1 cellular context compared by ENCODE assay signal in genomic region chr16:1983544-1984346, GRCh38.
TF ChIP-seq lines count a peak whose summit lies in the region.

Gene GFER, plus strand, starts transcription at chr16:1984193. Its CDS starts 26 bp downstream, at chr16:1984219.

TF ChIP-seq in GM12878, 131 proteins besides CTCF, POLR2A, EP300 and RAD21 (continued from another document and continues in another):
- TF ChIP-seq, protein P1, sequence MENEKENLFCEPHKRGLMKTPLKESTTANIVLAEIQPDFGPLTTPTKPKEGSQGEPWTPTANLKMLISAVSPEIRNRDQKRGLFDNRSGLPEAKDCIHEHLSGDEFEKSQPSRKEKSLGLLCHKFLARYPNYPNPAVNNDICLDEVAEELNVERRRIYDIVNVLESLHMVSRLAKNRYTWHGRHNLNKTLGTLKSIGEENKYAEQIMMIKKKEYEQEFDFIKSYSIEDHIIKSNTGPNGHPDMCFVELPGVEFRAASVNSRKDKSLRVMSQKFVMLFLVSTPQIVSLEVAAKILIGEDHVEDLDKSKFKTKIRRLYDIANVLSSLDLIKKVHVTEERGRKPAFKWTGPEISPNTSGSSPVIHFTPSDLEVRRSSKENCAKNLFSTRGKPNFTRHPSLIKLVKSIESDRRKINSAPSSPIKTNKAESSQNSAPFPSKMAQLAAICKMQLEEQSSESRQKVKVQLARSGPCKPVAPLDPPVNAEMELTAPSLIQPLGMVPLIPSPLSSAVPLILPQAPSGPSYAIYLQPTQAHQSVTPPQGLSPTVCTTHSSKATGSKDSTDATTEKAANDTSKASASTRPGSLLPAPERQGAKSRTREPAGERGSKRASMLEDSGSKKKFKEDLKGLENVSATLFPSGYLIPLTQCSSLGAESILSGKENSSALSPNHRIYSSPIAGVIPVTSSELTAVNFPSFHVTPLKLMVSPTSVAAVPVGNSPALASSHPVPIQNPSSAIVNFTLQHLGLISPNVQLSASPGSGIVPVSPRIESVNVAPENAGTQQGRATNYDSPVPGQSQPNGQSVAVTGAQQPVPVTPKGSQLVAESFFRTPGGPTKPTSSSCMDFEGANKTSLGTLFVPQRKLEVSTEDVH (IDR thresholded peaks at IDR 0.05; ENCODE audit: low read depth, partially characterized antibody), result no peak
- no peak for TF ChIP-seq ZNF217 (IDR thresholded peaks at IDR 0.05)
- TF ChIP-seq YY1 (IDR thresholded peaks at IDR 0.05; ENCODE audit: low read depth, low read length), result peak; percentile 99
- peak; percentile 77 for TF ChIP-seq IKZF1 (conservative IDR thresholded peaks at IDR 0.05)
- peak; percentile 92 for TF ChIP-seq NR2C1 (IDR thresholded peaks at IDR 0.05)
- no peak for TF ChIP-seq ZBED1 (IDR thresholded peaks at IDR 0.05; ENCODE audit: borderline replicate concordance)
- TF ChIP-seq ZNF592 (IDR thresholded peaks at IDR 0.05), result 0 out of 2 replicates have a peak, but pooled peaks have one; percentile 48
- TF ChIP-seq RB1 (IDR thresholded peaks at IDR 0.05; ENCODE audit: borderline replicate concordance), result peak; percentile 81; the same call in 1 of the 2 replicates
- TF ChIP-seq, protein P2, sequence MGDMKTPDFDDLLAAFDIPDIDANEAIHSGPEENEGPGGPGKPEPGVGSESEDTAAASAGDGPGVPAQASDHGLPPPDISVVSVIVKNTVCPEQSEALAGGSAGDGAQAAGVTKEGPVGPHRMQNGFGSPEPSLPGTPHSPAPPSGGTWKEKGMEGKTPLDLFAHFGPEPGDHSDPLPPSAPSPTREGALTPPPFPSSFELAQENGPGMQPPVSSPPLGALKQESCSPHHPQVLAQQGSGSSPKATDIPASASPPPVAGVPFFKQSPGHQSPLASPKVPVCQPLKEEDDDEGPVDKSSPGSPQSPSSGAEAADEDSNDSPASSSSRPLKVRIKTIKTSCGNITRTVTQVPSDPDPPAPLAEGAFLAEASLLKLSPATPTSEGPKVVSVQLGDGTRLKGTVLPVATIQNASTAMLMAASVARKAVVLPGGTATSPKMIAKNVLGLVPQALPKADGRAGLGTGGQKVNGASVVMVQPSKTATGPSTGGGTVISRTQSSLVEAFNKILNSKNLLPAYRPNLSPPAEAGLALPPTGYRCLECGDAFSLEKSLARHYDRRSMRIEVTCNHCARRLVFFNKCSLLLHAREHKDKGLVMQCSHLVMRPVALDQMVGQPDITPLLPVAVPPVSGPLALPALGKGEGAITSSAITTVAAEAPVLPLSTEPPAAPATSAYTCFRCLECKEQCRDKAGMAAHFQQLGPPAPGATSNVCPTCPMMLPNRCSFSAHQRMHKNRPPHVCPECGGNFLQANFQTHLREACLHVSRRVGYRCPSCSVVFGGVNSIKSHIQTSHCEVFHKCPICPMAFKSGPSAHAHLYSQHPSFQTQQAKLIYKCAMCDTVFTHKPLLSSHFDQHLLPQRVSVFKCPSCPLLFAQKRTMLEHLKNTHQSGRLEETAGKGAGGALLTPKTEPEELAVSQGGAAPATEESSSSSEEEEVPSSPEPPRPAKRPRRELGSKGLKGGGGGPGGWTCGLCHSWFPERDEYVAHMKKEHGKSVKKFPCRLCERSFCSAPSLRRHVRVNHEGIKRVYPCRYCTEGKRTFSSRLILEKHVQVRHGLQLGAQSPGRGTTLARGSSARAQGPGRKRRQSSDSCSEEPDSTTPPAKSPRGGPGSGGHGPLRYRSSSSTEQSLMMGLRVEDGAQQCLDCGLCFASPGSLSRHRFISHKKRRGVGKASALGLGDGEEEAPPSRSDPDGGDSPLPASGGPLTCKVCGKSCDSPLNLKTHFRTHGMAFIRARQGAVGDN (IDR thresholded peaks at IDR 0.05), result peak; percentile 88
- no peak for TF ChIP-seq ATF3 (IDR thresholded peaks at IDR 0.05; ENCODE audit: borderline replicate concordance, extremely low read depth, low read depth, low read length)
- no peak for TF ChIP-seq EZH2 (IDR thresholded peaks at IDR 0.05; ENCODE audit: borderline replicate concordance, control insufficient read depth, low read depth, low read length)
- TF ChIP-seq MXI1 (IDR thresholded peaks at IDR 0.05; ENCODE audit: low read depth, low read length), result no peak
- TF ChIP-seq, protein P3, sequence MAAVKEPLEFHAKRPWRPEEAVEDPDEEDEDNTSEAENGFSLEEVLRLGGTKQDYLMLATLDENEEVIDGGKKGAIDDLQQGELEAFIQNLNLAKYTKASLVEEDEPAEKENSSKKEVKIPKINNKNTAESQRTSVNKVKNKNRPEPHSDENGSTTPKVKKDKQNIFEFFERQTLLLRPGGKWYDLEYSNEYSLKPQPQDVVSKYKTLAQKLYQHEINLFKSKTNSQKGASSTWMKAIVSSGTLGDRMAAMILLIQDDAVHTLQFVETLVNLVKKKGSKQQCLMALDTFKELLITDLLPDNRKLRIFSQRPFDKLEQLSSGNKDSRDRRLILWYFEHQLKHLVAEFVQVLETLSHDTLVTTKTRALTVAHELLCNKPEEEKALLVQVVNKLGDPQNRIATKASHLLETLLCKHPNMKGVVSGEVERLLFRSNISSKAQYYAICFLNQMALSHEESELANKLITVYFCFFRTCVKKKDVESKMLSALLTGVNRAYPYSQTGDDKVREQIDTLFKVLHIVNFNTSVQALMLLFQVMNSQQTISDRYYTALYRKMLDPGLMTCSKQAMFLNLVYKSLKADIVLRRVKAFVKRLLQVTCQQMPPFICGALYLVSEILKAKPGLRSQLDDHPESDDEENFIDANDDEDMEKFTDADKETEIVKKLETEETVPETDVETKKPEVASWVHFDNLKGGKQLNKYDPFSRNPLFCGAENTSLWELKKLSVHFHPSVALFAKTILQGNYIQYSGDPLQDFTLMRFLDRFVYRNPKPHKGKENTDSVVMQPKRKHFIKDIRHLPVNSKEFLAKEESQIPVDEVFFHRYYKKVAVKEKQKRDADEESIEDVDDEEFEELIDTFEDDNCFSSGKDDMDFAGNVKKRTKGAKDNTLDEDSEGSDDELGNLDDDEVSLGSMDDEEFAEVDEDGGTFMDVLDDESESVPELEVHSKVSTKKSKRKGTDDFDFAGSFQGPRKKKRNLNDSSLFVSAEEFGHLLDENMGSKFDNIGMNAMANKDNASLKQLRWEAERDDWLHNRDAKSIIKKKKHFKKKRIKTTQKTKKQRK (IDR thresholded peaks at IDR 0.05; ENCODE audit: low read depth, low read length), result no peak
- TF ChIP-seq SMAD5 (IDR thresholded peaks at IDR 0.05; ENCODE audit: low read depth), result no peak
- TF ChIP-seq GATAD2B (conservative IDR thresholded peaks at IDR 0.05; ENCODE audit: low read depth), result peak; percentile 65
- no peak for TF ChIP-seq SMAD1 (IDR thresholded peaks at IDR 0.05; ENCODE audit: low read depth, partially characterized antibody)
- peak; percentile 81 for TF ChIP-seq BACH1 (IDR thresholded peaks at IDR 0.05; ENCODE audit: borderline replicate concordance)
- no peak for TF ChIP-seq ZNF274 (IDR thresholded peaks at IDR 0.05; ENCODE audit: insufficient read depth, insufficient read length)
- TF ChIP-seq CBFB (IDR thresholded peaks at IDR 0.05; ENCODE audit: low read depth), result no peak
- TF ChIP-seq, protein P4, sequence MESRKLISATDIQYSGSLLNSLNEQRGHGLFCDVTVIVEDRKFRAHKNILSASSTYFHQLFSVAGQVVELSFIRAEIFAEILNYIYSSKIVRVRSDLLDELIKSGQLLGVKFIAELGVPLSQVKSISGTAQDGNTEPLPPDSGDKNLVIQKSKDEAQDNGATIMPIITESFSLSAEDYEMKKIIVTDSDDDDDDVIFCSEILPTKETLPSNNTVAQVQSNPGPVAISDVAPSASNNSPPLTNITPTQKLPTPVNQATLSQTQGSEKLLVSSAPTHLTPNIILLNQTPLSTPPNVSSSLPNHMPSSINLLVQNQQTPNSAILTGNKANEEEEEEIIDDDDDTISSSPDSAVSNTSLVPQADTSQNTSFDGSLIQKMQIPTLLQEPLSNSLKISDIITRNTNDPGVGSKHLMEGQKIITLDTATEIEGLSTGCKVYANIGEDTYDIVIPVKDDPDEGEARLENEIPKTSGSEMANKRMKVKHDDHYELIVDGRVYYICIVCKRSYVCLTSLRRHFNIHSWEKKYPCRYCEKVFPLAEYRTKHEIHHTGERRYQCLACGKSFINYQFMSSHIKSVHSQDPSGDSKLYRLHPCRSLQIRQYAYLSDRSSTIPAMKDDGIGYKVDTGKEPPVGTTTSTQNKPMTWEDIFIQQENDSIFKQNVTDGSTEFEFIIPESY (IDR thresholded peaks at IDR 0.05), result no peak
- peak; percentile 68; the same call in 1 of the 2 replicates for TF ChIP-seq ESRRA (IDR thresholded peaks at IDR 0.05; ENCODE audit: low read length)
- no peak for TF ChIP-seq IKZF2 (IDR thresholded peaks at IDR 0.05)
- TF ChIP-seq, protein P5, sequence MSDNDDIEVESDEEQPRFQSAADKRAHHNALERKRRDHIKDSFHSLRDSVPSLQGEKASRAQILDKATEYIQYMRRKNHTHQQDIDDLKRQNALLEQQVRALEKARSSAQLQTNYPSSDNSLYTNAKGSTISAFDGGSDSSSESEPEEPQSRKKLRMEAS (IDR thresholded peaks at IDR 0.05; ENCODE audit: low read depth, low read length), result no peak; the same call in none of the 2 replicates
- no peak for TF ChIP-seq ZSCAN29 (IDR thresholded peaks at IDR 0.05)
- peak; percentile 85 for TF ChIP-seq POU2F2 (IDR thresholded peaks at IDR 0.05; ENCODE audit: borderline replicate concordance, low read depth, low read length)
- TF ChIP-seq CEBPB (IDR thresholded peaks at IDR 0.05; ENCODE audit: borderline replicate concordance in 1 of 2, low read depth in 2 of 2, low read length in 2 of 2), result no peak
- peak; percentile 50; the same call in 1 of the 2 replicates for TF ChIP-seq SIN3A (IDR thresholded peaks at IDR 0.05; ENCODE audit: low read depth, low read length)
- TF ChIP-seq ZNF384 (IDR thresholded peaks at IDR 0.05; ENCODE audit: borderline replicate concordance, low read depth, low read length), result no peak
- TF ChIP-seq, protein P6, sequence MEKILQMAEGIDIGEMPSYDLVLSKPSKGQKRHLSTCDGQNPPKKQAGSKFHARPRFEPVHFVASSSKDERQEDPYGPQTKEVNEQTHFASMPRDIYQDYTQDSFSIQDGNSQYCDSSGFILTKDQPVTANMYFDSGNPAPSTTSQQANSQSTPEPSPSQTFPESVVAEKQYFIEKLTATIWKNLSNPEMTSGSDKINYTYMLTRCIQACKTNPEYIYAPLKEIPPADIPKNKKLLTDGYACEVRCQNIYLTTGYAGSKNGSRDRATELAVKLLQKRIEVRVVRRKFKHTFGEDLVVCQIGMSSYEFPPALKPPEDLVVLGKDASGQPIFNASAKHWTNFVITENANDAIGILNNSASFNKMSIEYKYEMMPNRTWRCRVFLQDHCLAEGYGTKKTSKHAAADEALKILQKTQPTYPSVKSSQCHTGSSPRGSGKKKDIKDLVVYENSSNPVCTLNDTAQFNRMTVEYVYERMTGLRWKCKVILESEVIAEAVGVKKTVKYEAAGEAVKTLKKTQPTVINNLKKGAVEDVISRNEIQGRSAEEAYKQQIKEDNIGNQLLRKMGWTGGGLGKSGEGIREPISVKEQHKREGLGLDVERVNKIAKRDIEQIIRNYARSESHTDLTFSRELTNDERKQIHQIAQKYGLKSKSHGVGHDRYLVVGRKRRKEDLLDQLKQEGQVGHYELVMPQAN (conservative IDR thresholded peaks at IDR 0.05), result peak; percentile 32; the same call in 1 of the 2 replicates
- TF ChIP-seq BHLHE40 (IDR thresholded peaks at IDR 0.05; ENCODE audit: borderline replicate concordance in 1 of 2, low read depth in 2 of 2, low read length in 1 of 2), result peak; percentile 45 to 85; a peak in 3 of 4 replicates
- TF ChIP-seq JUND (IDR thresholded peaks at IDR 0.05; ENCODE audit: low read depth, low read length), result no peak
- TF ChIP-seq EGR1 (IDR thresholded peaks at IDR 0.05; ENCODE audit: borderline replicate concordance in 1 of 2, low read depth in 2 of 2, low read length in 2 of 2), result peak in 1 of 2 experiments; percentile 37; a peak in 1 of 3 replicates
- no peak for TF ChIP-seq PKNOX1 (IDR thresholded peaks at IDR 0.05)
- no peak for TF ChIP-seq TCF7 (IDR thresholded peaks at IDR 0.05; ENCODE audit: borderline replicate concordance)
- TF ChIP-seq FOXM1 (IDR thresholded peaks at IDR 0.05; ENCODE audit: low read depth, low read length), result no peak
- peak; percentile 100 for TF ChIP-seq NR2F1 (conservative IDR thresholded peaks at IDR 0.05)
- no peak for TF ChIP-seq MTA2 (IDR thresholded peaks at IDR 0.05; ENCODE audit: low read depth)
